8 cellular contexts compared by ENCODE assay signal in the genomic region with DNA sequence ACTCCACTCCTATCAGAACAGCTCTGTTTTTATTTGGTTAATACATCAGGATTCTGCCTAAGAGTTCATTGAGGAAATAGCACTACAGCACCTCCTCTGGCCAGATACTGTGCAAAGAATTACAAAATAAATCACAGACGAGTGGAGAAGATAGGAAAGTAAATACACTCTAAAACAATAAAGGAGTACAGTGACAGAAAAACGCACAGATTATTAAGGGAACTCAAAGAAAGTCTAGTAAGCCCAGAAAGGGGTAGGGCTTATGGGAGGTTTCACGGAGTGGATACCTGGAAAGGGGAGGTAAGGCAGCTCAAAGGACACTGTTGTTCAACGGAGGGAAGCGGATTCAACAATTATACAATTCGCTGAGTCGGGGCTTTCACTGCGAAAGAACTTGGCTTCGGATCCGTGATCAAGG. TPM values are rescaled to one million over a fixed set of nuclear protein-coding genes. Genes with fewer than 3 reads are reported as not detected.
DNase-seq lines count a peak whose midpoint lies in the region; ATAC-seq and TF ChIP-seq lines count a peak whose summit lies in the region.

No MANE protein-coding gene starts in this region.

- intact Hi-C loops in left cardiac atrium (cut with DNase I) (no loop called here), psoas muscle (cut with DNase I) (no loop called here)

- peak overlapping the region; percentile 99 for H3K27ac Mint-ChIP-seq in activated naive CD8-positive, alpha-beta T cell

- peak overlapping the region; percentile 74 for H3K4me3 ChIP-seq in psoas muscle

- peaks cover 44% of the 10 kb centered on the region for H3K4me1 Mint-ChIP-seq in activated naive CD8-positive, alpha-beta T cell (ENCODE audit: low read depth)

- TF ChIP-seq CTCF in psoas muscle (IDR thresholded peaks at IDR 0.05) = peak; percentile 45

- no peaks in the 10 kb centered on the region for H3K9me3 ChIP-seq in psoas muscle

- peaks cover 14% of the 10 kb centered on the region for H3K9me3 Mint-ChIP-seq in activated naive CD8-positive, alpha-beta T cell (ENCODE audit: low read depth)

- peak overlapping the region; percentile 93 for H3K4me3 Mint-ChIP-seq in activated naive CD8-positive, alpha-beta T cell

- no peaks in the 10 kb centered on the region for H3K27me3 ChIP-seq in psoas muscle (ENCODE audit: insufficient read depth in 3 of 3, low read length in 2 of 3)

- peaks cover 19% of the 10 kb centered on the region for H3K36me3 Mint-ChIP-seq in activated naive CD8-positive, alpha-beta T cell

- DNase-seq in EH (ENCODE audit: low read depth) = peak; percentile 35
- peak; percentile 3 for DNase-seq in MV-4-11 (lab: John Stamatoyannopoulos, UW)
- DNase-seq in left cardiac atrium = no peak
- no peak for DNase-seq in psoas muscle
- no peak for DNase-seq in NCI-H1694 (lab: John Stamatoyannopoulos, UW)
- no peak for DNase-seq in ecto neural progenitor cell (ENCODE audit: low spot score)

- H3K27ac ChIP-seq in psoas muscle = peak overlapping the region; percentile 96

- ATAC-seq in GM21723 (IDR thresholded peaks at IDR 0.05; ENCODE audit: unreplicated experiment) = peak; percentile 36
- ATAC-seq in left cardiac atrium = peak; percentile 41 to 54
- ATAC-seq in psoas muscle = peak; percentile 19 to 44 (median 31)

- peaks cover 25% of the 10 kb centered on the region for H3K4me1 ChIP-seq in psoas muscle

- no peaks in the 10 kb centered on the region for H3K36me3 ChIP-seq in psoas muscle (ENCODE audit: insufficient read depth in 1 of 2, low read depth in 1 of 2)

- no peaks in the 10 kb centered on the region for H3K27me3 Mint-ChIP-seq in activated naive CD8-positive, alpha-beta T cell

- whole genome bisulfite sequencing in psoas muscle, 3 donors = 0% methylated on average over 10 of the region's 10 CpGs

RNA-seq across cellular contexts. Expression of a gene that starts 5.5 kb away (rescaled TPM):
- total RNA-seq in left cardiac atrium (not detected), psoas muscle (not detected)
- polyA plus RNA-seq in psoas muscle = under 1 TPM in 1 of 3 donors, not detected in 2; 0.01 TPM

RNA-seq across cellular contexts. Expression of a gene that starts 14.1 kb away (rescaled TPM):
- total RNA-seq in left cardiac atrium = 1 to 10 TPM; 1.2 to 1.4 TPM
- under 1 TPM; 0.47 to 0.84 (median 0.63) TPM for total RNA-seq in psoas muscle
- polyA plus RNA-seq in psoas muscle = under 1 TPM; 0.16 to 0.49 (median 0.45) TPM

RNA-seq across cellular contexts. Expression of a gene that starts 40.2 kb away (rescaled TPM):
- total RNA-seq in left cardiac atrium (10 to 100 TPM; 47.3 to 50.0 TPM), psoas muscle (100 to 1,000 TPM; 158 to 477 (median 228) TPM)
- 100 to 1,000 TPM in 2 of 3 donors, 10 to 100 TPM in 1; 49.3 to 206 (median 155) TPM for polyA plus RNA-seq in psoas muscle

Comparison
In these comparisons a context has a peak if more than half of its experiments do, and no peak if none do; other contexts are left out.
1. DNase-seq: peak in EH (single experiment) and MV-4-11 (single experiment); none in left cardiac atrium (single experiment), psoas muscle (0 of 2), NCI-H1694 (single experiment) and ecto neural progenitor cell (single experiment).
2. Peak in every context shown above with its lines, with median percentiles within 50 percentile points of each other: ATAC-seq.